ENCODE assay signal across 8 cellular contexts in genomic region chr11:65386307-65387081, GRCh38. TPM values are rescaled to one million over a fixed set of nuclear protein-coding genes. Genes with fewer than 3 reads are reported as not detected.
A peak's percentile ranks its signal among the peaks of the same experiment; 100 is the strongest.
DNase-seq lines count a peak whose midpoint lies in the region; ATAC-seq lines count a peak whose summit lies in the region.

A gene with protein sequence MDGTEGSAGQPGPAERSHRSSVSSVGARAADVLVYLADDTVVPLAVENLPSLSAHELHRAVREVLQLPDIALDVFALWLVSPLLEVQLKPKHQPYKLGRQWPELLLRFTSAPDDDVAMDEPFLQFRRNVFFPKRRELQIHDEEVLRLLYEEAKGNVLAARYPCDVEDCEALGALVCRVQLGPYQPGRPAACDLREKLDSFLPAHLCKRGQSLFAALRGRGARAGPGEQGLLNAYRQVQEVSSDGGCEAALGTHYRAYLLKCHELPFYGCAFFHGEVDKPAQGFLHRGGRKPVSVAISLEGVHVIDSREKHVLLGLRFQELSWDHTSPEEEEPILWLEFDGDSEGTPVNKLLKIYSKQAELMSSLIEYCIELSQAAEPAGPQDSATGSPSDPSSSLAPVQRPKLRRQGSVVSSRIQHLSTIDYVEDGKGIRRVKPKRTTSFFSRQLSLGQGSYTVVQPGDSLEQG (plus strand): TSS chr11:65386637. CDS start chr11:65387037, 400 bp downstream.

- ATAC-seq in HG03139 (IDR thresholded peaks at IDR 0.05; ENCODE audit: unreplicated experiment) = peak; percentile 35
- no peak for ATAC-seq in HG02840 (IDR thresholded peaks at IDR 0.05; ENCODE audit: low FRiP score, unreplicated experiment)

- in situ Hi-C loops in G401 (cut with HindIII; ENCODE audit: low sequenced_read_pairs) = no loop called here

- DNase-seq in G401 (ENCODE audit: low spot score) = peak; percentile 85
- DNase-seq in NCI-H526 (lab: John Stamatoyannopoulos, UW) = peak; percentile 45 to 92
- peak; percentile 89 for DNase-seq in activated CD4-positive, alpha-beta T cell treated with anti-CD3 and anti-CD28 coated beads, Interleukin-2, amount 50 U/mL, for 1 hour
- peak; percentile 36 for DNase-seq in cortex of kidney (lab: John Stamatoyannopoulos, UW)
- peak; percentile 93 for DNase-seq in left kidney (ENCODE audit: low read depth, low spot score)
- DNase-seq in stimulated activated CD4-positive, alpha-beta T cell treated with anti-CD3 and anti-CD28 coated beads, Interleukin-1b, Interleukin-23, amount 100 ng/mL, for 4 hours (ENCODE audit: low read depth in 2 of 2) = peak; percentile 83 to 87

RNA-seq across cellular contexts. Expression of the gene that starts here (rescaled TPM):
- 31.1 and 40.1 TPM in 2 replicates for total RNA-seq in G401 (2014; rRNA removed; shearing (Covaris generic))

Comparison
In these comparisons a context has a peak if more than half of its experiments do, and no peak if none do; other contexts are left out.
1. DNase-seq: peak in every context shown above with its lines; median percentile 93 in left kidney; 89 in activated CD4-positive, alpha-beta T cell treated with anti-CD3 and anti-CD28 coated beads, Interleukin-2, amount 50 U/mL, for 1 hour; 85 in G401; 85 in stimulated activated CD4-positive, alpha-beta T cell treated with anti-CD3 and anti-CD28 coated beads, Interleukin-1b, Interleukin-23, amount 100 ng/mL, for 4 hours; 68 in NCI-H526; 36 in cortex of kidney.